In the genomic region with DNA sequence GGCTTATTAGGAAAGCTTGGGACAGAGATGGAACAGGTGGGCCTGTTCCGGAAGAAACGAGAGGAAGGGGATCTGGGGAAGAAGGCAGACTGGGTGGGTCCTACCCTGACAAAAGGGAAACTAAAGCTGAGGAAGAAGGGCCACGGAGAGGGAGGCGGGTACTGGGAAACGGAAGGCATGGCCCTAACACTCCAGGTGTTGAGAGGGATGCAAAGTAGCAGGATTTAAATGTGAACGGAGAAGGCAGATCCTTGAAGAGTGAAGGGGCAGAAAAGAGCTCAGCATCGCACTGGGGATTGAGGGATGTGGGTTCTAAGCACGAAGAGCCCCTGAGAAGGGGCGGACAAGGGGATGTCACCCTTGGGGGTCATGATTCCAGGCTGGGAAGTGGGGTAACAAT, we compare ENCODE assay signal across 8 cellular contexts.
A peak's percentile ranks its signal among the peaks of the same experiment; 100 is the strongest.
DNase-seq lines count a peak whose midpoint lies in the region; ATAC-seq and TF ChIP-seq lines count a peak whose summit lies in the region.

No MANE protein-coding gene starts in this region.

- peak overlapping the region; percentile 74 for H3K4me3 ChIP-seq in WERI-Rb-1 (ENCODE audit: low read depth, low read length)
- H3K4me3 ChIP-seq in iPS-15b (ENCODE audit: low read depth, low read length) = peak overlapping the region; percentile 98

- ATAC-seq in stimulated activated naive CD8-positive, alpha-beta T cell treated with anti-CD3 and anti-CD28 coated beads, Interleukin-15, amount 100 ng/mL, for 72 hours = no peak
- ATAC-seq in HG03521 (IDR thresholded peaks at IDR 0.05; ENCODE audit: unreplicated experiment) = no peak

- no peaks in the 10 kb centered on the region for H3K27me3 Mint-ChIP-seq in activated naive CD4-positive, alpha-beta T cell treated with anti-CD3 and anti-CD28 coated beads, Interleukin-2, amount 10 ng/mL, durations not matched to agents 7 days and 5 days
- no peaks in the 10 kb centered on the region for H3K27me3 Mint-ChIP-seq in stimulated activated naive CD8-positive, alpha-beta T cell treated with anti-CD3 and anti-CD28 coated beads, Interleukin-15, amount 100 ng/mL, for 72 hours

- no peak for DNase-seq in activated naive CD4-positive, alpha-beta T cell treated with anti-CD3 and anti-CD28 coated beads, Interleukin-2, amount 10 ng/mL, durations not matched to agents 7 days and 5 days
- no peak for DNase-seq in activated naive CD4-positive, alpha-beta T cell treated with Interleukin-2 at 50 U/mL for 16 hours
- no peak for DNase-seq in WERI-Rb-1
- DNase-seq in stimulated activated naive CD8-positive, alpha-beta T cell treated with anti-CD3 and anti-CD28 coated beads, Interleukin-15, amount 100 ng/mL, for 72 hours = no peak
- no peak for DNase-seq in cortex of kidney (lab: John Stamatoyannopoulos, UW)
- DNase-seq in hippocampal formation (lab: John Stamatoyannopoulos, UW) = no peak

- CTCF ChIA-PET in activated naive CD4-positive, alpha-beta T cell treated with anti-CD3 and anti-CD28 coated beads, Interleukin-2, amount 10 ng/mL, durations not matched to agents 7 days and 5 days (lab: Charles Lee) = interaction anchor here (1.0 kb wide), 1 partner anchor 58 kb away, joined by 3 read pairs; no protein-coding TSS in a partner anchor

- no peaks in the 10 kb centered on the region for H3K9me3 Mint-ChIP-seq in activated naive CD4-positive, alpha-beta T cell treated with anti-CD3 and anti-CD28 coated beads, Interleukin-2, amount 10 ng/mL, durations not matched to agents 7 days and 5 days
- no peaks in the 10 kb centered on the region for H3K9me3 Mint-ChIP-seq in stimulated activated naive CD8-positive, alpha-beta T cell treated with anti-CD3 and anti-CD28 coated beads, Interleukin-15, amount 100 ng/mL, for 72 hours

- peak overlapping the region; percentile 85 for H3K9ac ChIP-seq in iPS-15b (ENCODE audit: low read depth, low read length)

- peaks cover 26% of the 10 kb centered on the region for H3K36me3 Mint-ChIP-seq in activated naive CD4-positive, alpha-beta T cell treated with anti-CD3 and anti-CD28 coated beads, Interleukin-2, amount 10 ng/mL, durations not matched to agents 7 days and 5 days

- H3K27ac ChIP-seq in WERI-Rb-1 = no peak overlapping the region

- H3K27me3 ChIP-seq in WERI-Rb-1 (ENCODE audit: insufficient read depth, low read depth, severe bottlenecking) (no peaks in the 10 kb centered on the region), iPS-15b (ENCODE audit: control insufficient read depth, insufficient read depth, low read length) (peaks cover 6% of the 10 kb centered on the region)

- H3K4me3 Mint-ChIP-seq in activated naive CD4-positive, alpha-beta T cell treated with anti-CD3 and anti-CD28 coated beads, Interleukin-2, amount 10 ng/mL, durations not matched to agents 7 days and 5 days = peak overlapping the region; percentile 87
- H3K4me3 Mint-ChIP-seq in stimulated activated naive CD8-positive, alpha-beta T cell treated with anti-CD3 and anti-CD28 coated beads, Interleukin-15, amount 100 ng/mL, for 72 hours = peak overlapping the region; percentile 95 to 98

- no peak for TF ChIP-seq CTCF in WERI-Rb-1 (IDR thresholded peaks at IDR 0.05; ENCODE audit: low read depth, low read length)

- peaks cover 56% of the 10 kb centered on the region for H3K4me1 Mint-ChIP-seq in activated naive CD4-positive, alpha-beta T cell treated with anti-CD3 and anti-CD28 coated beads, Interleukin-2, amount 10 ng/mL, durations not matched to agents 7 days and 5 days
- peaks cover 52% of the 10 kb centered on the region for H3K4me1 Mint-ChIP-seq in stimulated activated naive CD8-positive, alpha-beta T cell treated with anti-CD3 and anti-CD28 coated beads, Interleukin-15, amount 100 ng/mL, for 72 hours

- peak overlapping the region; percentile 80 for H3K27ac Mint-ChIP-seq in activated naive CD4-positive, alpha-beta T cell treated with anti-CD3 and anti-CD28 coated beads, Interleukin-2, amount 10 ng/mL, durations not matched to agents 7 days and 5 days
- H3K27ac Mint-ChIP-seq in stimulated activated naive CD8-positive, alpha-beta T cell treated with anti-CD3 and anti-CD28 coated beads, Interleukin-15, amount 100 ng/mL, for 72 hours = peak overlapping the region; percentile 66 to 94

- H3K4me1 ChIP-seq in iPS-15b (ENCODE audit: control insufficient read depth, insufficient read depth, low read length) = peaks cover 5% of the 10 kb centered on the region

- H3K36me3 ChIP-seq in WERI-Rb-1 = peaks cover 5% of the 10 kb centered on the region; the same call in 1 of the 2 replicates
- no peaks in the 10 kb centered on the region for H3K36me3 ChIP-seq in iPS-15b (ENCODE audit: control insufficient read depth, insufficient read depth, low read length)

- no peaks in the 10 kb centered on the region for H3K9me3 ChIP-seq in WERI-Rb-1 (ENCODE audit: severe bottlenecking)
- no peaks in the 10 kb centered on the region for H3K9me3 ChIP-seq in iPS-15b (ENCODE audit: control insufficient read depth, insufficient read depth, low read length)
